23 cellular contexts compared by ENCODE assay signal in the genomic region with DNA sequence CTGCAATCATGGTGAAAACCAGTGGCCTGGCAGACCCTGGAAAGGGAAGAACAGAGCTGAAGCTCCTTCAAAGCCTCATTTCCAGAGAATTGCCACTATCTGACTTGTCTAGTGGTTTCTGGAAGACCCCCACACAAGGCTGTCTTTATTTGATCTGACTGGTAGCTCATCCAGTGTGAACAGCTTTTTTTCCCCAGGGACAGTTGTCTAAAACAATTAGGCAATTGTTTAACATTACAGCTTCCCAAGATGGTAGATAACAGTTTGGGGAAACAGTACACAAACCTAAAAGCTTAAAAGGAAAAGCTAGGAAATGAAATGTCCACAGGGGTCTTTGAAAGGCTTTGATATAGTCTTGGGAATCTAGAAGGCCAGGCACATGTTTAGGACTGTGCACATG.
A peak's percentile ranks its signal among the peaks of the same experiment; 100 is the strongest.
DNase-seq lines count a peak whose midpoint lies in the region; ATAC-seq and TF ChIP-seq lines count a peak whose summit lies in the region.
"Had no signal": no experiment of that assay in that cellular context is flagged by ENCODE, and none has a peak within 500 bp of the region (broad histone marks: within the 10 kb centered on the region; RNA-seq: fewer than 3 reads in every experiment).

No MANE protein-coding gene starts in this region.

- H3K9me3 Mint-ChIP-seq in neural crest cell = peaks cover 24% of the 10 kb centered on the region

- H3K4me3 Mint-ChIP-seq in neural crest cell = peak overlapping the region; percentile 15
- H3K4me3 Mint-ChIP-seq: CD14-positive monocyte; CD4-positive, alpha-beta T cell; CD8-positive, alpha-beta memory T cell; GM23338; H9 had no signal

- peaks cover 11% of the 10 kb centered on the region for H3K36me3 Mint-ChIP-seq in neural crest cell (ENCODE audit: low read depth)
- H3K36me3 Mint-ChIP-seq: CD14-positive monocyte; CD8-positive, alpha-beta memory T cell had no signal

- peak; percentile 14 for DNase-seq in ELF-1 (ENCODE audit: low read depth, low spot score)
- DNase-seq in epidermal melanocyte (ENCODE audit: insufficient read length, low spot score) = peak; percentile 53
- no peak for DNase-seq in neural crest cell (ENCODE audit: low read depth, low spot score)
- no peak for DNase-seq in Kasumi-1 (lab: John Stamatoyannopoulos, UW)
- no peak for DNase-seq in NCI-H82 treated with DMSO at 0.1 percent for 48 hours (lab: John Stamatoyannopoulos, UW; ENCODE audit: unreplicated experiment)
- DNase-seq: 8988T; ACHN; AML-193; BE2C; Calu3; CD4-positive, alpha-beta T cell; CD8-positive, alpha-beta memory T cell; COR-L47; DMS53; DND-41; GDM1; H9 had no signal

- H3K27me3 Mint-ChIP-seq in neural crest cell (ENCODE audit: low read depth) = no peaks in the 10 kb centered on the region
- H3K27me3 Mint-ChIP-seq: CD8-positive, alpha-beta memory T cell had no signal

- peaks cover 25% of the 10 kb centered on the region for H3K4me1 Mint-ChIP-seq in neural crest cell
- H3K4me1 Mint-ChIP-seq: CD14-positive monocyte; CD8-positive, alpha-beta memory T cell; GM23338; H9 had no signal

- no peak for ATAC-seq in HG03025 (IDR thresholded peaks at IDR 0.05; ENCODE audit: low FRiP score, unreplicated experiment)
- ATAC-seq: A549, GM12878, GM23338, HCT116 had no signal

- TF ChIP-seq CTCF in neural crest cell (conservative IDR thresholded peaks at IDR 0.05) = no peak

- peak overlapping the region; percentile 57 for H3K27ac Mint-ChIP-seq in neural crest cell (ENCODE audit: unreplicated experiment)
- H3K27ac Mint-ChIP-seq: CD14-positive monocyte; CD4-positive, alpha-beta T cell; CD8-positive, alpha-beta memory T cell; GM23338; H9 had no signal

Comparison
In these comparisons a context has a peak if more than half of its experiments do, and no peak if none do; other contexts are left out.
1. DNase-seq: peak in ELF-1 (single experiment) and epidermal melanocyte (single experiment); none in neural crest cell (single experiment), Kasumi-1 (0 of 2) and NCI-H82 treated with DMSO at 0.1 percent for 48 hours (single experiment).